ENCODE assay signal across 1 cellular context in genomic region chr2:15243762-15244161, GRCh38.
TF ChIP-seq lines count a peak whose summit lies in the region.

No MANE protein-coding gene starts in this region.

TF ChIP-seq in SK-N-SH treated with all-trans-retinoic acid at 6 μM for 48 hours, 23 proteins besides CTCF, POLR2A, EP300 and RAD21 (continued from another document):
- TF ChIP-seq ARNTL (CRISPR knock-in tag; IDR thresholded peaks at IDR 0.05; ENCODE audit: borderline replicate concordance, low read depth) (no peak), ISL1 (CRISPR knock-in tag; IDR thresholded peaks at IDR 0.05) (peak; percentile 61), SNAI2 (CRISPR knock-in tag; IDR thresholded peaks at IDR 0.05) (0 out of 2 replicates have a peak, but pooled peaks have one; percentile 32), TSHZ2 (CRISPR knock-in tag; IDR thresholded peaks at IDR 0.05) (no peak), OSR1 (CRISPR knock-in tag; IDR thresholded peaks at IDR 0.05) (no peak), ZNF8 (CRISPR knock-in tag; IDR thresholded peaks at IDR 0.05) (no peak), RARB (CRISPR knock-in tag; IDR thresholded peaks at IDR 0.05) (no peak), PPARA (CRISPR knock-in tag; IDR thresholded peaks at IDR 0.05; ENCODE audit: borderline replicate concordance) (no peak), ZNF565 (CRISPR knock-in tag; conservative IDR thresholded peaks at IDR 0.05; ENCODE audit: low read depth) (no peak), POU6F1 (CRISPR knock-in tag; IDR thresholded peaks at IDR 0.05; ENCODE audit: borderline replicate concordance, low read depth) (no peak), ZFP30 (CRISPR knock-in tag; IDR thresholded peaks at IDR 0.05) (no peak), TCF4 (CRISPR knock-in tag; IDR thresholded peaks at IDR 0.05; ENCODE audit: borderline replicate concordance) (no peak), ZC3H10 (CRISPR knock-in tag; IDR thresholded peaks at IDR 0.05) (no peak), CREB5 (CRISPR knock-in tag; IDR thresholded peaks at IDR 0.05; ENCODE audit: low read depth) (peak; percentile 72)
